Comparison of ENCODE assay signal across 8 cellular contexts in genomic region chr5:149731617-149732400, GRCh38. TPM values are rescaled to one million over a fixed set of nuclear protein-coding genes. Genes with fewer than 3 reads are reported as not detected.
DNase-seq lines count a peak whose midpoint lies in the region; ATAC-seq and TF ChIP-seq lines count a peak whose summit lies in the region.

No MANE protein-coding gene starts in this region.

- H3K27ac ChIP-seq in suprapubic skin = peak overlapping the region; percentile 88

- H3K27me3 ChIP-seq in BJ (ENCODE audit: control insufficient read depth, insufficient read depth, low read length) (peaks cover 24% of the 10 kb centered on the region), suprapubic skin (no peaks in the 10 kb centered on the region)

- WGBS in suprapubic skin = 5% methylated on average over 33 of the region's 79 CpGs

- H3K36me3 ChIP-seq in BJ (ENCODE audit: control insufficient read depth, insufficient read depth, low read length) (no peaks in the 10 kb centered on the region), suprapubic skin (no peaks in the 10 kb centered on the region)

- DNase-seq in BJ (ENCODE audit: low read depth) = peak; percentile 9
- peak; percentile 91 for DNase-seq in SIG-M5 treated with dmso at 0.1 percent for 504 hours (lab: John Stamatoyannopoulos, UW; ENCODE audit: unreplicated experiment)
- DNase-seq in activated naive CD4-positive, alpha-beta T cell treated with Interleukin-2 at 50 U/mL for 16 hours = peak; percentile 77
- peak; percentile 3 for DNase-seq in glomerular endothelial cell (ENCODE audit: extremely low read depth, low read depth, low spot score)
- DNase-seq in nucleus accumbens (lab: John Stamatoyannopoulos, UW) = peak in 45 of 56 donors; percentile 4 to 86 (median 61)
- peak; percentile 92 to 94 for DNase-seq in suprapubic skin (ENCODE audit: low spot score in 2 of 2)

- peak; percentile 43 for ATAC-seq in GM19351 (IDR thresholded peaks at IDR 0.05; ENCODE audit: unreplicated experiment)
- peak; percentile 40 for ATAC-seq in HG03520 (IDR thresholded peaks at IDR 0.05; ENCODE audit: unreplicated experiment)

- H3K9me3 ChIP-seq in suprapubic skin = no peaks in the 10 kb centered on the region

- TF ChIP-seq POLR2A in suprapubic skin (IDR thresholded peaks at IDR 0.05) = peak in 1 of 2 donors; percentile 41

- H3K4me3 ChIP-seq in BJ (ENCODE audit: low read depth, low read length) (peak overlapping the region; percentile 53), suprapubic skin (peak overlapping the region; percentile 87)

- no peak for TF ChIP-seq EP300 in suprapubic skin (IDR thresholded peaks at IDR 0.05)

- peaks cover 30% of the 10 kb centered on the region for H3K4me1 ChIP-seq in suprapubic skin

- POLR2A ChIA-PET in BJ (lab: Charles Lee) = no interaction called here

- TF ChIP-seq CTCF in BJ (IDR thresholded peaks at IDR 0.05; ENCODE audit: insufficient read depth, low read depth, low read length) (no peak), suprapubic skin (IDR thresholded peaks at IDR 0.05) (peak in 1 of 2 donors; percentile 17)

- CTCF ChIA-PET in BJ (lab: Yijun Ruan, JAX) = interaction anchor here (1.4 to 1.7 kb wide), 2 partner anchors 45 to 65 kb away, joined by 3 to 4 read pairs; no protein-coding TSS in a partner anchor

RNA-seq across cellular contexts. Expression of gene PPARGC1B, which starts 1.7 kb away (rescaled TPM):
- 0.01 and 0.02 TPM in 2 replicates for polyA plus RNA-seq in BJ (2011; rRNA removed)
- 0.05 and 0.09 TPM in 2 replicates for polyA minus RNA-seq in BJ (2011; rRNA and poly(A)+ RNA removed)
- total RNA-seq in glomerular endothelial cell = 2.5 and 3.5 TPM in 2 replicates
- total RNA-seq in suprapubic skin = 10 to 100 TPM; 13.7 to 21.7 (median 17.7) TPM

Comparison
In these comparisons a context has a peak if more than half of its experiments do, and no peak if none do; other contexts are left out.
1. Peak in every context shown above with its lines: DNase-seq, ATAC-seq, H3K4me3 ChIP-seq and H3K27ac ChIP-seq.
2. DNase-seq: peak in every context shown above with its lines; median percentile 93 in suprapubic skin; 91 in SIG-M5 treated with dmso at 0.1 percent for 504 hours; 77 in activated naive CD4-positive, alpha-beta T cell treated with Interleukin-2 at 50 U/mL for 16 hours; 61 in nucleus accumbens; 9 in BJ; 3 in glomerular endothelial cell.